9 cellular contexts compared by ENCODE assay signal in the genomic region with DNA sequence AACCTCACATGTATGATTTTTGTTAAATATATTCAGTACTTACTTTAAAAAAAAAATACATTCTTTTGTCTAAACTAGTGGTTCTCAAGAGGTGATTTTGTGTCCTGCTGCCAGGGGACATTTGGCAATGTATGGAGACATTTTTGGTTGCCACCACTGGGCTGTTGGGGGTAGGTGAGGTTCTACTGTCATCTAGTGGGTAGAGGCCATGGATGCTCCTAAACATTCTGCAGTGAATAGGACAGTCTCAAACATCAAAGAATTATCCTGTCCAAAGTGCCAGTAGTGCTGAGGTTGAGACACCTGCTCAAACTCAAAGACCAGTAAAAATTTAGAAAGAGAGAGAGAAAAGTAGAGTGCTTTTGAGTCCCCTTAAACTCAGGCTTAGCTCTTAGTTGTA. TPM values are rescaled to one million over a fixed set of nuclear protein-coding genes. Genes with fewer than 3 reads are reported as not detected.
A peak's percentile ranks its signal among the peaks of the same experiment; 100 is the strongest.
DNase-seq lines count a peak whose midpoint lies in the region; ATAC-seq and TF ChIP-seq lines count a peak whose summit lies in the region.
"Had no signal": no experiment of that assay in that cellular context is flagged by ENCODE, and none has a peak within 500 bp of the region (broad histone marks: within the 10 kb centered on the region; RNA-seq: fewer than 3 reads in every experiment).

No MANE protein-coding gene starts in this region.

- no peak overlapping the region for H3K4me2 ChIP-seq in OCI-LY1 (ENCODE audit: low read length)

- no peak overlapping the region for H3K9ac ChIP-seq in OCI-LY1 (ENCODE audit: low read length)

- H3K9me3 Mint-ChIP-seq in stimulated activated naive CD8-positive, alpha-beta T cell treated with anti-CD3 and anti-CD28 coated beads, Interleukin-15, amount 100 ng/mL, for 72 hours, result peaks cover 11 to 16% of the 10 kb centered on the region in 2 donors
- peaks cover 13% of the 10 kb centered on the region for H3K9me3 Mint-ChIP-seq in progenitor cell of endocrine pancreas (ENCODE audit: low read depth)

- H3K79me2 ChIP-seq in OCI-LY1 (ENCODE audit: insufficient read depth, low read length), result no peaks in the 10 kb centered on the region

- H3K27ac ChIP-seq in OCI-LY1 (ENCODE audit: low read depth, low read length, poor library complexity, severe bottlenecking), result no peak overlapping the region

- 0 out of 2 replicates have a peak, but pooled peaks cover 3% of the 10 kb centered on the region for H3K27me3 ChIP-seq in OCI-LY1 (ENCODE audit: insufficient read depth, low read length)

- no peaks in the 10 kb centered on the region for H3K36me3 ChIP-seq in OCI-LY1 (ENCODE audit: insufficient read depth, low read length)

- peaks cover 3% of the 10 kb centered on the region for H3K36me3 Mint-ChIP-seq in progenitor cell of endocrine pancreas (ENCODE audit: insufficient read depth)
- H3K36me3 Mint-ChIP-seq: brain had no signal

- TF ChIP-seq POLR2A in erythroblast (IDR thresholded peaks at IDR 0.05; ENCODE audit: low read length), result no peak

- no peaks in the 10 kb centered on the region for H4K20me1 ChIP-seq in OCI-LY1 (ENCODE audit: insufficient read depth, low read length)

- no peaks in the 10 kb centered on the region for H3F3A ChIP-seq in OCI-LY1 (ENCODE audit: insufficient read depth, low read length)

- no peaks in the 10 kb centered on the region for H3K4me1 Mint-ChIP-seq in stimulated activated naive CD8-positive, alpha-beta T cell treated with anti-CD3 and anti-CD28 coated beads, Interleukin-15, amount 100 ng/mL, for 72 hours
- peaks cover 22% of the 10 kb centered on the region for H3K4me1 Mint-ChIP-seq in progenitor cell of endocrine pancreas (ENCODE audit: low read depth)

- TF ChIP-seq CTCF in OCI-LY1 (IDR thresholded peaks at IDR 0.05; ENCODE audit: low read length), result peak; percentile 53
- TF ChIP-seq CTCF in progenitor cell of endocrine pancreas (IDR thresholded peaks at IDR 0.05; ENCODE audit: unreplicated experiment), result peak; percentile 25

- H3K27ac Mint-ChIP-seq in stimulated activated naive CD8-positive, alpha-beta T cell treated with anti-CD3 and anti-CD28 coated beads, Interleukin-15, amount 100 ng/mL, for 72 hours, result no peak overlapping the region
- H3K27ac Mint-ChIP-seq in progenitor cell of endocrine pancreas, result no peak overlapping the region

- no peaks in the 10 kb centered on the region for H3K9me2 ChIP-seq in OCI-LY1 (ENCODE audit: low read depth, low read length)

- H3K4me3 Mint-ChIP-seq in stimulated activated naive CD8-positive, alpha-beta T cell treated with anti-CD3 and anti-CD28 coated beads, Interleukin-15, amount 100 ng/mL, for 72 hours, result no peak overlapping the region
- H3K4me3 Mint-ChIP-seq in progenitor cell of endocrine pancreas (ENCODE audit: low read depth), result no peak overlapping the region
- H3K4me3 Mint-ChIP-seq: brain had no signal

- H2AFZ ChIP-seq in OCI-LY1 (ENCODE audit: low read length), result no peak overlapping the region

- H3K4me3 ChIP-seq in OCI-LY1 (ENCODE audit: low read depth, low read length, poor library complexity, severe bottlenecking), result no peak overlapping the region

- peak in 1 of 2 donors; percentile 15 for DNase-seq in stimulated activated naive CD8-positive, alpha-beta T cell treated with anti-CD3 and anti-CD28 coated beads, Interleukin-15, amount 100 ng/mL, for 72 hours
- no peak for DNase-seq in stimulated activated naive CD8-positive, alpha-beta T cell treated with anti-CD3 and anti-CD28 coated beads, Interleukin-15, Interleukin-2, amounts not matched to agents 100 U/mL and 50 U/mL, for 24 hours
- DNase-seq in erythroblast (lab: John Stamatoyannopoulos, UW) (peak; percentile 11 to 15), progenitor cell of endocrine pancreas (ENCODE audit: low spot score, unreplicated experiment) (no peak), iPS-NIHi11 (ENCODE audit: low spot score) (no peak)

- no peaks in the 10 kb centered on the region for H3K27me3 Mint-ChIP-seq in stimulated activated naive CD8-positive, alpha-beta T cell treated with anti-CD3 and anti-CD28 coated beads, Interleukin-15, amount 100 ng/mL, for 72 hours
- H3K27me3 Mint-ChIP-seq in progenitor cell of endocrine pancreas, result no peaks in the 10 kb centered on the region
- H3K27me3 Mint-ChIP-seq: brain had no signal

- no peaks in the 10 kb centered on the region for H3K4me1 ChIP-seq in OCI-LY1 (ENCODE audit: insufficient read depth, low read length, severe bottlenecking)

- ATAC-seq in stimulated activated naive CD8-positive, alpha-beta T cell treated with anti-CD3 and anti-CD28 coated beads, Interleukin-15, amount 100 ng/mL, for 72 hours, result peak; percentile 76
- no peak for ATAC-seq in stimulated activated naive CD8-positive, alpha-beta T cell treated with anti-CD3 and anti-CD28 coated beads, Interleukin-15, Interleukin-2, amounts not matched to agents 100 U/mL and 50 U/mL, for 24 hours
- ATAC-seq in GM21723 (IDR thresholded peaks at IDR 0.05; ENCODE audit: unreplicated experiment), result no peak
- ATAC-seq in HG02623 (IDR thresholded peaks at IDR 0.05; ENCODE audit: unreplicated experiment), result no peak

- no peaks in the 10 kb centered on the region for H3K9me3 ChIP-seq in OCI-LY1 (ENCODE audit: low read length)

RNA-seq across cellular contexts. Expression of a gene that starts 32.9 kb away (rescaled TPM):
- 25.9 and 31.9 TPM in 2 replicates for total RNA-seq in progenitor cell of endocrine pancreas

Comparison
In these comparisons a context has a peak if more than half of its experiments do, and no peak if none do; other contexts are left out.
1. DNase-seq: peak in erythroblast (2 of 2); none in stimulated activated naive CD8-positive, alpha-beta T cell treated with anti-CD3 and anti-CD28 coated beads, Interleukin-15, Interleukin-2, amounts not matched to agents 100 U/mL and 50 U/mL, for 24 hours (single experiment), progenitor cell of endocrine pancreas (single experiment) and iPS-NIHi11 (single experiment).